In genomic region chr20:17446171-17446570, GRCh38 we compare ENCODE assay signal across 4 cellular contexts.
"Had no signal": no experiment of that assay in that cellular context is flagged by ENCODE, and none has a peak within 500 bp of the region (broad histone marks: within the 10 kb centered on the region; RNA-seq: fewer than 3 reads in every experiment).

No MANE protein-coding gene starts in this region.

- H3K4me1 Mint-ChIP-seq: GM23338, H9 had no signal

- H3K9me3 Mint-ChIP-seq: GM23338 had no signal

- H3K4me3 Mint-ChIP-seq: GM23338, H9 had no signal

- DNase-seq: H9, HCEC 1CT, IMR-90 had no signal

- H3K27ac Mint-ChIP-seq: GM23338, H9 had no signal

- H3K4me3 ChIP-seq: GM23338 had no signal
